In the genomic region with DNA sequence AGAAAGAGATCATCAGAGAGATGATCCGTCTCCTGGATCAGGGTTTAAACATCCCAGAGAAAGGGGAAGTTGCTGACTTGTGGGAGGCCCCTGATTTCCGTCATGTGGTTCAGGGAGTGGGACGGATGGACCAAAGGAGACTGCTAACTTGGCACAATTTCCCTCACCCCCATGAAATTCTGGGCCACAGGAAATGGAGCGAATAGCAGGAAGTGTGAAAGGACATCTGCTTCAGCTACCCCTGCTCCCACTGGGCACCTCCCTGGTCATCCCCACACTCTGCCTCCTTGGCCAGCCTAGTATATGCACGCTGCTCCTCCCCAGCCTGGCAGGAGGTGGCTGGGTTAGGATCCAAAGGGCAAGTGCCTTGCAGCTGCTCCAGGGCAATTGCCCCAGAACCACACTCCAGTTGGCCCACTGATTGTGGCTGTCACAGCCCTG, we compare ENCODE assay signal across 8 cellular contexts. TPM values are rescaled to one million over a fixed set of nuclear protein-coding genes. Genes with fewer than 3 reads are reported as not detected.
A peak's percentile ranks its signal among the peaks of the same experiment; 100 is the strongest.
DNase-seq lines count a peak whose midpoint lies in the region; ATAC-seq and TF ChIP-seq lines count a peak whose summit lies in the region.

No MANE protein-coding gene starts in this region.

- H3K4me2 ChIP-seq in skeletal muscle satellite cell (ENCODE audit: low read length), result peak overlapping the region; percentile 81

- H3K9me3 ChIP-seq in RWPE2 (ENCODE audit: severe bottlenecking), result no peaks in the 10 kb centered on the region
- H3K9me3 ChIP-seq in skeletal muscle satellite cell (replicated peaks; ENCODE audit: low read length), result no peaks in the 10 kb centered on the region

- no peak overlapping the region for H3K9ac ChIP-seq in skeletal muscle satellite cell (ENCODE audit: low read depth, low read length)

- no peak for TF ChIP-seq CTCF in RWPE2 (IDR thresholded peaks at IDR 0.05; ENCODE audit: poor library complexity, severe bottlenecking)

- H3K4me1 ChIP-seq in RWPE2 (ENCODE audit: insufficient read depth, poor library complexity, severe bottlenecking), result no peaks in the 10 kb centered on the region
- H3K4me1 ChIP-seq in skeletal muscle satellite cell (ENCODE audit: control insufficient read depth, insufficient read depth, low read length), result peaks cover 21% of the 10 kb centered on the region

- DNase-seq in H7 (peak; percentile 42), RWPE2 (ENCODE audit: low spot score) (no peak), Right ventricle myocardium superior (no peak), GM19240 (ENCODE audit: insufficient read length, low spot score) (no peak), NAMALWA (ENCODE audit: low spot score) (no peak), DMS79 treated with DMSO at 0.1 percent for 48 hours (lab: John Stamatoyannopoulos, UW) (no peak)
- DNase-seq in stimulated activated CD4-positive, alpha-beta T cell treated with anti-CD3 and anti-CD28 coated beads, Interleukin-1b, Interleukin-23, amount 100 ng/mL, for 48 hours, result no peak

- H3K4me3 ChIP-seq in H7 (ENCODE audit: insufficient read depth, low read depth, low read length) (no peak overlapping the region), RWPE2 (ENCODE audit: severe bottlenecking) (peak overlapping the region; percentile 51), skeletal muscle satellite cell (ENCODE audit: low read length) (no peak overlapping the region)

- H3K36me3 ChIP-seq in H7 (replicated peaks; ENCODE audit: control insufficient read depth, insufficient read depth, low read length) (no peaks in the 10 kb centered on the region; the same call in 1 of the 2 replicates), RWPE2 (ENCODE audit: low read depth) (no peaks in the 10 kb centered on the region), skeletal muscle satellite cell (ENCODE audit: insufficient read depth, low read length) (no peaks in the 10 kb centered on the region)

- peaks cover 8% of the 10 kb centered on the region; the same call in 1 of the 2 replicates for H3K27me3 ChIP-seq in H7 (ENCODE audit: control insufficient read depth, insufficient read depth, low read length)
- no peaks in the 10 kb centered on the region for H3K27me3 ChIP-seq in RWPE2 (ENCODE audit: insufficient read depth, poor library complexity, severe bottlenecking)
- no peaks in the 10 kb centered on the region for H3K27me3 ChIP-seq in skeletal muscle satellite cell (ENCODE audit: control insufficient read depth, insufficient read depth, low read length)

- intact Hi-C loops in Right ventricle myocardium superior (cut with DNase I), result no loop called here

- no peak overlapping the region for H3K27ac ChIP-seq in RWPE2 (ENCODE audit: poor library complexity, severe bottlenecking)

- ATAC-seq in RWPE2 (ENCODE audit: low read depth) (no peak), Right ventricle myocardium superior (ENCODE audit: poor library complexity) (peak; percentile 5)

RNA-seq across cellular contexts. Expression of a gene that starts 1.3 kb away (rescaled TPM):
- 28.5 and 40.2 TPM in 2 replicates for total RNA-seq in H7 (2014; rRNA removed; shearing (Covaris generic))
- 23.4 TPM for total RNA-seq in Right ventricle myocardium superior
- 7.0 and 10.1 TPM in 2 replicates for total RNA-seq in skeletal muscle satellite cell (2012; rRNA removed)

RNA-seq across cellular contexts. Expression of a gene that starts 7.8 kb away (rescaled TPM):
- total RNA-seq in H7 (2014; rRNA removed; shearing (Covaris generic)), result 73.8 and 77.2 TPM in 2 replicates
- 39.3 TPM for total RNA-seq in Right ventricle myocardium superior
- total RNA-seq in skeletal muscle satellite cell (2012; rRNA removed), result 21.5 and 26.4 TPM in 2 replicates

RNA-seq across cellular contexts. Expression of a gene that starts 19.5 kb away (rescaled TPM):
- total RNA-seq in H7 (2014; rRNA removed; shearing (Covaris generic)), result 24.8 and 27.9 TPM in 2 replicates
- 18.0 TPM for total RNA-seq in Right ventricle myocardium superior
- 9.2 and 13.4 TPM in 2 replicates for total RNA-seq in skeletal muscle satellite cell (2012; rRNA removed)

RNA-seq across cellular contexts. Expression of a gene that starts 27.9 kb away (rescaled TPM):
- 0.17 TPM in 1 of 2 replicates, not detected in the other for total RNA-seq in H7 (2014; rRNA removed; shearing (Covaris generic))
- total RNA-seq in Right ventricle myocardium superior, result not detected
- under 0.01 TPM in 1 of 2 replicates, not detected in the other for total RNA-seq in skeletal muscle satellite cell (2012; rRNA removed)

RNA-seq across cellular contexts. Expression of a gene that starts 28.0 kb away (rescaled TPM):
- 0.42 and 2.0 TPM in 2 replicates for total RNA-seq in H7 (2014; rRNA removed; shearing (Covaris generic))
- total RNA-seq in Right ventricle myocardium superior, result 2.7 TPM
- total RNA-seq in skeletal muscle satellite cell (2012; rRNA removed), result 1.3 and 3.3 TPM in 2 replicates
